ENCODE assay signal across 23 cellular contexts in the genomic region with DNA sequence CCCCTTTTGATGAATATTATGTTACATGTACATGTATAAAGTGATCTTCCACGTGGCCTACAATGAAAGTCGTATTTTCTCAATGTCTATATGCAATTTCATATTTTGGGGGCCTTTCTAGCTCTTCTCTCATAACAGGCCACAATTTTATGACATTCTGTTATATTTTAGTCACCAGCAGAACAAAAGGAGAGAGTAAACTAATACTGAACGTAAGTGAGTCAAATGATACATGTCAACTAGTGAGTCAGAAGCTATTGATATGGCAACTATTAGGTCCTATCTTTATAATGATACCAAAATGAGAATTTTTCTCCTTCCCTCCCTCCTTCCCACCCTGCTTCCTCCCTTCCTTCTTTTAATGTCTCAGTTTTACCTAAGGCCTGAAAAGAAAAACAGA. TPM values are rescaled to one million over a fixed set of nuclear protein-coding genes. Genes with fewer than 3 reads are reported as not detected.
"Had no signal": no experiment of that assay in that cellular context is flagged by ENCODE, and none has a peak within 500 bp of the region (broad histone marks: within the 10 kb centered on the region; RNA-seq: fewer than 3 reads in every experiment).

No MANE protein-coding gene starts in this region.

- DNase-seq: KBM-7, MG63, NCI-H1092, NCI-H1105 treated with DMSO at 0.1 percent for 48 hours, NCI-H1417 treated with DMSO at 0.1 percent for 48 hours, NCI-H146, NCI-H1694 treated with DMSO at 0.1 percent for 48 hours, NCI-H1930, NCI-H2081, NCI-H2107, NCI-H2227 treated with DMSO at 0.1 percent for 48 hours, NCI-H524, NCI-H526 treated with DMSO at 0.1 percent for 48 hours, NCI-H748 treated with DMSO at 0.1 percent for 48 hours, SHP77, SK-N-SH, SW 1271 had no signal

- H3K9ac ChIP-seq: SK-N-SH had no signal

- H3K4me2 ChIP-seq: SK-N-SH had no signal

- H3K36me3 ChIP-seq: MG63 had no signal

- ATAC-seq: Panc1 had no signal

- H3K4me3 ChIP-seq: MG63 had no signal

- H3K27me3 ChIP-seq: MG63 had no signal

- H3K9me3 ChIP-seq: MG63, SK-N-SH had no signal

- H3K27ac ChIP-seq: RWPE1 had no signal

RNA-seq across cellular contexts. Expression of a gene that starts 14.4 kb away (rescaled TPM):
- total RNA-seq: HT-29, LHCN-M2, NCI-H460, SK-MEL-5 had no signal
- polyA plus RNA-seq: SK-N-SH had no signal
